ENCODE assay signal across 22 cellular contexts in genomic region chr20:59823030-59823423, GRCh38.
"Had no signal": no experiment of that assay in that cellular context is flagged by ENCODE, and none has a peak within 500 bp of the region (broad histone marks: within the 10 kb centered on the region; RNA-seq: fewer than 3 reads in every experiment).

No MANE protein-coding gene starts in this region.

- H3K9me3 ChIP-seq: gastroesophageal sphincter, transverse colon, uterus had no signal

- H3K27ac Mint-ChIP-seq: activated naive CD8-positive, alpha-beta T cell treated with anti-CD3 and anti-CD28 coated beads, Interleukin-2, amount 10 ng/mL, durations not matched to agents 7 days and 5 days; activated T-cell treated with anti-CD3 and anti-CD28 coated beads, Interleukin-2, amount 50 U/mL, for 24 hours; activated T-helper 2 cell treated with anti-CD3 and anti-CD28 coated beads, Interferon-gamma antibody, Interleukin-2, Interleukin-4, amounts not matched to agents 10 μg/mL and 5 μg/mL and 100 μg/mL, durations not matched to agents 14 hours and 24 hours and 36 hours; mesothelial cell of epicardium; nephron progenitor cell; progenitor cell of endocrine pancreas had no signal

- H3K9me3 Mint-ChIP-seq: activated naive CD8-positive, alpha-beta T cell treated with anti-CD3 and anti-CD28 coated beads, Interleukin-2, amount 10 ng/mL, durations not matched to agents 7 days and 5 days; activated T-cell treated with anti-CD3 and anti-CD28 coated beads, Interleukin-2, amount 50 U/mL, for 24 hours; activated T-helper 2 cell treated with anti-CD3 and anti-CD28 coated beads, Interferon-gamma antibody, Interleukin-2, Interleukin-4, amounts not matched to agents 10 μg/mL and 5 μg/mL and 100 μg/mL, durations not matched to agents 14 hours and 24 hours and 36 hours; central memory CD8-positive, alpha-beta T cell; mesothelial cell of epicardium had no signal

- H2AFZ ChIP-seq: hepatocyte had no signal

- H3K4me3 Mint-ChIP-seq: activated naive CD8-positive, alpha-beta T cell treated with anti-CD3 and anti-CD28 coated beads, Interleukin-2, amount 10 ng/mL, durations not matched to agents 7 days and 5 days; activated T-cell treated with anti-CD3 and anti-CD28 coated beads, Interleukin-2, amount 50 U/mL, for 24 hours; central memory CD8-positive, alpha-beta T cell; mesothelial cell of epicardium; nephron progenitor cell had no signal

- H3K27me3 Mint-ChIP-seq: activated naive CD8-positive, alpha-beta T cell treated with anti-CD3 and anti-CD28 coated beads, Interleukin-2, amount 10 ng/mL, durations not matched to agents 7 days and 5 days had no signal

- DNase-seq: activated CD4-positive, alpha-beta T cell treated with anti-CD3 and anti-CD28 coated beads, Interleukin-2, amount 50 U/mL, for 1 hour; activated naive CD4-positive, alpha-beta T cell treated with Interleukin-2 at 50 U/mL for 16 hours; activated naive CD8-positive, alpha-beta T cell treated with anti-CD3 and anti-CD28 coated beads, Interleukin-2, amount 10 ng/mL, durations not matched to agents 7 days and 5 days; activated T-cell treated with anti-CD3 and anti-CD28 coated beads, Interleukin-2, amount 50 U/mL, for 24 hours; brain microvascular endothelial cell; effector CD8-positive, alpha-beta T cell; nephron progenitor cell; stimulated activated CD4-positive, alpha-beta T cell treated with anti-CD3 and anti-CD28 coated beads, Interleukin-2, amount 100 ng/mL, for 24 hours; stimulated activated naive CD8-positive, alpha-beta T cell treated with anti-CD3 and anti-CD28 coated beads, Interleukin-15, Interleukin-2, amounts not matched to agents 100 U/mL and 50 U/mL, for 24 hours; substantia nigra; transverse colon; uterus had no signal

- H3K27ac ChIP-seq: brain microvascular endothelial cell, gastroesophageal sphincter, hepatocyte, SK-N-MC, transverse colon had no signal

- ATAC-seq: activated CD4-positive, CD25-positive, alpha-beta regulatory T cell treated with anti-CD3 and anti-CD28 coated beads, Interleukin-2, amount 50 U/mL, for 24 hours; esophagus mucosa; gastroesophageal sphincter; stimulated activated naive CD8-positive, alpha-beta T cell treated with anti-CD3 and anti-CD28 coated beads, Interleukin-15, Interleukin-2, amounts not matched to agents 100 U/mL and 50 U/mL, for 24 hours had no signal

- H3K4me1 Mint-ChIP-seq: activated naive CD8-positive, alpha-beta T cell treated with anti-CD3 and anti-CD28 coated beads, Interleukin-2, amount 10 ng/mL, durations not matched to agents 7 days and 5 days; central memory CD8-positive, alpha-beta T cell; mesothelial cell of epicardium; nephron progenitor cell had no signal

- H3K4me3 ChIP-seq: gastroesophageal sphincter, hepatocyte, lung, SK-N-MC, transverse colon, uterus had no signal

- H3K4me2 ChIP-seq: hepatocyte had no signal

- H3K79me2 ChIP-seq: hepatocyte had no signal

- H3K27me3 ChIP-seq: brain microvascular endothelial cell, hepatocyte, transverse colon, uterus had no signal

- H3K36me3 Mint-ChIP-seq: activated naive CD8-positive, alpha-beta T cell treated with anti-CD3 and anti-CD28 coated beads, Interleukin-2, amount 10 ng/mL, durations not matched to agents 7 days and 5 days; mesothelial cell of epicardium had no signal

- H3K36me3 ChIP-seq: brain microvascular endothelial cell, gastroesophageal sphincter, transverse colon, uterus had no signal
